18 cellular contexts compared by ENCODE assay signal in the genomic region with DNA sequence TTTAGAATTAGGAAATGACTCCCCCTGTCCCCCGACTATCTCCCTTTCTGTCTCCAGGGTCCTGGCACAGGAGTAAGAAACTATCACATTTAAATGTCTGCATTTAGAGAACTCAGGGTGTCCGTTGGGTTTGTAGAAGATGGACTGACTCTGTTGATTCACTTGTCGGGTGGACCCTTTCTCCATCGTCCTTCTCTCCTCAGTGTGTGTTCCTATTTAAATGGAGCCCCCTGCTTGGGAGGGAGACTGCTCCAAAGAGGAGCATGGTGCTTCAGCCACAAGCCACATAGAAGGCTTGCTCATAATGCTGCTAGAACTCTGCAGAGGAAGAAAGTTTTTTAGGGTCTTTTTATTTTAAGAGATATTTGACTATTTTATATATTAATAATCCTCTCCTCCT. TPM values are rescaled to one million over a fixed set of nuclear protein-coding genes. Genes with fewer than 3 reads are reported as not detected.
A peak's percentile ranks its signal among the peaks of the same experiment; 100 is the strongest.
DNase-seq lines count a peak whose midpoint lies in the region; FAIRE-seq and TF ChIP-seq lines count a peak whose summit lies in the region.
"Had no signal": no experiment of that assay in that cellular context is flagged by ENCODE, and none has a peak within 500 bp of the region (broad histone marks: within the 10 kb centered on the region; RNA-seq: fewer than 3 reads in every experiment).

No MANE protein-coding gene starts in this region.

- peaks cover 31% of the 10 kb centered on the region for H3K36me3 Mint-ChIP-seq in nephron progenitor cell (ENCODE audit: low read depth)
- no peaks in the 10 kb centered on the region for H3K36me3 Mint-ChIP-seq in Caco-2 (ENCODE audit: insufficient read depth, unreplicated experiment)

- DNase-seq in NCI-H1694 (lab: John Stamatoyannopoulos, UW), result peak; percentile 6
- no peak for DNase-seq in NCI-H1694 treated with DMSO at 0.1 percent for 48 hours (lab: John Stamatoyannopoulos, UW)
- no peak for DNase-seq in kidney
- DNase-seq in nephron progenitor cell, result no peak
- DNase-seq in Caco-2, result no peak
- no peak for DNase-seq in Peyer's patch
- DNase-seq in activated gamma-delta T cell treated with Interleukin-2 at 50 U/mL for 16 hours, result no peak
- DNase-seq: 8988T; AML-193; CD8-positive, alpha-beta memory T cell; DMS79; EL; GDM1; IMR-90 had no signal

- FAIRE-seq in kidney (lab: Jason Lieb, UNC), result no peak
- FAIRE-seq: GM12892, GM19239, H54 had no signal

- CTCF ChIA-PET in Caco-2 (lab: Charles Lee), result no interaction called here

- H3K4me3 ChIP-seq in kidney (ENCODE audit: low read length in 2 of 2) (peak overlapping the region; percentile 57 to 63), Caco-2 (ENCODE audit: low read depth, low read length) (no peak overlapping the region), Peyer's patch (no peak overlapping the region)
- H3K4me3 ChIP-seq: BLaER1 had no signal

- no peaks in the 10 kb centered on the region for H3K27me3 ChIP-seq in Caco-2 (replicated peaks; ENCODE audit: control insufficient read depth, insufficient read depth, low read length)
- no peaks in the 10 kb centered on the region for H3K27me3 ChIP-seq in Peyer's patch
- H3K27me3 ChIP-seq: BLaER1 had no signal

- TF ChIP-seq CTCF in kidney (IDR thresholded peaks at IDR 0.05; ENCODE audit: borderline replicate concordance, extremely low read depth, insufficient read depth) (no peak), nephron progenitor cell (IDR thresholded peaks at IDR 0.05) (no peak), Caco-2 (IDR thresholded peaks at IDR 0.05; ENCODE audit: insufficient read depth in 1 of 2, low read depth in 1 of 2, low read length in 1 of 2, severe bottlenecking in 1 of 2, unreplicated experiment in 1 of 2) (no peak), Peyer's patch (IDR thresholded peaks at IDR 0.05) (no peak)

- H3K36me3 ChIP-seq in kidney (ENCODE audit: control insufficient read depth in 1 of 2, insufficient read depth in 2 of 2, low read length in 2 of 2) (no peaks in the 10 kb centered on the region), Caco-2 (ENCODE audit: control insufficient read depth, insufficient read depth, low read length) (no peaks in the 10 kb centered on the region), Peyer's patch (no peaks in the 10 kb centered on the region)
- H3K36me3 ChIP-seq: BLaER1 had no signal

- intact Hi-C loops in kidney (cut with DNase I) (no loop called here), Caco-2 (cut with micrococcal nuclease; ENCODE audit: unreplicated experiment) (no loop called here)

- H3K9me3 Mint-ChIP-seq in nephron progenitor cell, result peaks cover 27% of the 10 kb centered on the region
- peaks cover 21% of the 10 kb centered on the region for H3K9me3 Mint-ChIP-seq in Caco-2 (ENCODE audit: unreplicated experiment)

- H3K9me3 ChIP-seq in kidney (ENCODE audit: control insufficient read depth in 1 of 2, low read length in 2 of 2) (no peaks in the 10 kb centered on the region), Caco-2 (no peaks in the 10 kb centered on the region), Peyer's patch (peaks cover 0 to under 1% (median 0%) of the 10 kb centered on the region in 4 donors)

- peak overlapping the region in 1 of 2 donors; percentile 46 for H3K9ac ChIP-seq in kidney (ENCODE audit: low read length in 2 of 2)
- H3K9ac ChIP-seq: BLaER1 had no signal

- POLR2A ChIA-PET in Caco-2 (lab: Charles Lee), result no interaction called here

- no peak overlapping the region for H3K4me3 Mint-ChIP-seq in nephron progenitor cell
- no peak overlapping the region for H3K4me3 Mint-ChIP-seq in Caco-2 (ENCODE audit: unreplicated experiment)
- H3K4me3 Mint-ChIP-seq: CD8-positive, alpha-beta memory T cell had no signal

- peaks cover 0 to 2% of the 10 kb centered on the region in 2 donors for H3K4me1 ChIP-seq in kidney (ENCODE audit: control insufficient read depth in 1 of 2, insufficient read depth in 1 of 2, low read depth in 1 of 2, low read length in 2 of 2)
- H3K4me1 ChIP-seq in Caco-2, result peaks cover 4% of the 10 kb centered on the region; the same call in 1 of the 2 replicates
- H3K4me1 ChIP-seq in Peyer's patch, result peaks cover 0 to 2% (median 0%) of the 10 kb centered on the region in 4 donors

- BruUV-seq in Caco-2 (replicated peaks; lab: Mats Ljungman, UMichigan), result no TSS peak

- H3K4me1 Mint-ChIP-seq in nephron progenitor cell, result peaks cover 19% of the 10 kb centered on the region
- H3K4me1 Mint-ChIP-seq in Caco-2 (ENCODE audit: low read depth, unreplicated experiment), result peaks cover 8% of the 10 kb centered on the region

- no peak for TF ChIP-seq POLR2A in Peyer's patch (IDR thresholded peaks at IDR 0.05)

- H3K27me3 Mint-ChIP-seq in nephron progenitor cell (ENCODE audit: low read depth, poor library complexity) (no peaks in the 10 kb centered on the region), Caco-2 (ENCODE audit: insufficient read depth, unreplicated experiment) (no peaks in the 10 kb centered on the region)
- H3K27me3 Mint-ChIP-seq: CD8-positive, alpha-beta memory T cell had no signal

- H3K27ac Mint-ChIP-seq in nephron progenitor cell (peak overlapping the region; percentile 50), Caco-2 (ENCODE audit: unreplicated experiment) (no peak overlapping the region)

- H3K27ac ChIP-seq in kidney (ENCODE audit: low read depth in 2 of 2, low read length in 2 of 2) (peak overlapping the region; percentile 32 to 52), Peyer's patch (no peak overlapping the region)
- H3K27ac ChIP-seq: BLaER1 had no signal

RNA-seq across cellular contexts. Expression of gene FGGY, which starts 13.6 kb away (rescaled TPM):
- 31.0 TPM for total RNA-seq in kidney
- polyA plus RNA-seq in kidney (ENCODE audit: insufficient read depth, low read depth, low replicate concordance), result 11.2 TPM
- 3.4 and 6.4 TPM in 2 replicates for total RNA-seq in Caco-2 (2022)
- 100 to 1,000 TPM in 1 of 4 donors, 10 to 100 TPM in 3; 18.9 to 102 (median 33.6) TPM for total RNA-seq in Peyer's patch

Comparison
In these comparisons a context has a peak if more than half of its experiments do, and no peak if none do; other contexts are left out.
1. H3K27ac ChIP-seq: peak in kidney (2 of 2); none in Peyer's patch (0 of 4).
2. H3K4me3 ChIP-seq: peak in kidney (2 of 2); none in Caco-2 (single experiment) and Peyer's patch (0 of 4).